In genomic region chr12:6613015-6613775, GRCh38 we compare ENCODE assay signal across 8 cellular contexts. TPM values are rescaled to one million over a fixed set of nuclear protein-coding genes. Genes with fewer than 3 reads are reported as not detected.
A peak's percentile ranks its signal among the peaks of the same experiment; 100 is the strongest.
DNase-seq lines count a peak whose midpoint lies in the region; ATAC-seq and TF ChIP-seq lines count a peak whose summit lies in the region.

No MANE protein-coding gene starts in this region.

- TF ChIP-seq CTCF in dorsolateral prefrontal cortex (IDR thresholded peaks at IDR 0.05 in 54 of 56, conservative IDR thresholded peaks at IDR 0.05 in 2 of 56; ENCODE audit: low read depth in 1 of 56, partially characterized antibody in 56 of 56) = peak in 4 of 56 donors; percentile 2 to 7 (median 5)
- no peak for TF ChIP-seq CTCF in right lobe of liver (IDR thresholded peaks at IDR 0.05)

- intact Hi-C loops in dorsolateral prefrontal cortex (cut with DNase I) = loop anchor here in 1 of 2 donors (1.0 kb wide), 1 partner anchor 76 kb away; the partner anchor contains the start of gene ZNF384
- intact Hi-C loops in right lobe of liver (cut with DNase I) = no loop called here

- no peaks in the 10 kb centered on the region for H3K36me3 Mint-ChIP-seq in activated T-helper 17 cell treated with anti-CD3 and anti-CD28 coated beads, Interleukin-2, amount 50 U/mL, for 72 hours (ENCODE audit: low read depth)

- peak overlapping the region; percentile 89 to 100 (median 99) for H3K27ac ChIP-seq in dorsolateral prefrontal cortex
- H3K27ac ChIP-seq in right lobe of liver = peak overlapping the region in 2 of 3 donors; percentile 53 to 80
- H3K27ac ChIP-seq in stomach smooth muscle (ENCODE audit: low read length) = peak overlapping the region; percentile 97

- peak overlapping the region; percentile 9 to 65 (median 48) for H3K4me3 ChIP-seq in dorsolateral prefrontal cortex
- H3K4me3 ChIP-seq in right lobe of liver = peak overlapping the region in 1 of 3 donors; percentile 4
- H3K4me3 ChIP-seq in stomach smooth muscle (ENCODE audit: low read length in 2 of 2) = peak overlapping the region; percentile 48 to 65

- H3K4me1 ChIP-seq in right lobe of liver (peaks cover 0 to 20% (median 7%) of the 10 kb centered on the region in 4 donors), stomach smooth muscle (ENCODE audit: control insufficient read depth, insufficient read depth, low read length) (peaks cover 39% of the 10 kb centered on the region)

- WGBS in right lobe of liver (ENCODE audit: insufficient coverage, low coverage, low lambda C conversion rate, missing lambda C conversion rate) = 20% methylated on average over 14 of the region's 17 CpGs

- no peaks in the 10 kb centered on the region for H3K36me3 ChIP-seq in right lobe of liver
- H3K36me3 ChIP-seq in stomach smooth muscle (ENCODE audit: control insufficient read depth in 2 of 2, insufficient read depth in 2 of 2, low read length in 2 of 2) = no peaks in the 10 kb centered on the region

- no peaks in the 10 kb centered on the region for H3K27me3 ChIP-seq in dorsolateral prefrontal cortex
- H3K27me3 ChIP-seq in right lobe of liver = no peaks in the 10 kb centered on the region
- H3K27me3 ChIP-seq in stomach smooth muscle (ENCODE audit: control insufficient read depth in 1 of 2, insufficient read depth in 2 of 2, low read length in 2 of 2) = no peaks in the 10 kb centered on the region

- H3K4me3 Mint-ChIP-seq in activated T-helper 17 cell treated with anti-CD3 and anti-CD28 coated beads, Interleukin-2, amount 50 U/mL, for 72 hours = no peak overlapping the region

- H3K9me3 Mint-ChIP-seq in activated T-helper 17 cell treated with anti-CD3 and anti-CD28 coated beads, Interleukin-2, amount 50 U/mL, for 72 hours = no peaks in the 10 kb centered on the region

- no peaks in the 10 kb centered on the region for H3K27me3 Mint-ChIP-seq in activated T-helper 17 cell treated with anti-CD3 and anti-CD28 coated beads, Interleukin-2, amount 50 U/mL, for 72 hours

- peaks cover 21% of the 10 kb centered on the region for H3K4me1 Mint-ChIP-seq in activated T-helper 17 cell treated with anti-CD3 and anti-CD28 coated beads, Interleukin-2, amount 50 U/mL, for 72 hours

- TF ChIP-seq POLR2A in right lobe of liver (IDR thresholded peaks at IDR 0.05) = no peak

- peak; percentile 91 for DNase-seq in DMS79 treated with DMSO at 0.1 percent for 48 hours (lab: John Stamatoyannopoulos, UW)
- peak; percentile 92 for DNase-seq in M059J (ENCODE audit: low read depth)
- peak; percentile 89 for DNase-seq in RPMI8226
- peak; percentile 62 to 91 (median 82) for DNase-seq in dorsolateral prefrontal cortex
- DNase-seq in right lobe of liver = peak in 2 of 3 donors; percentile 45 to 59
- no peak for DNase-seq in activated CD4-positive, alpha-beta T cell treated with anti-CD3 and anti-CD28 coated beads, Interleukin-2, amount 50 U/mL, for 48 hours

- no peaks in the 10 kb centered on the region for H3K9me3 ChIP-seq in right lobe of liver
- no peaks in the 10 kb centered on the region for H3K9me3 ChIP-seq in stomach smooth muscle (ENCODE audit: control insufficient read depth in 2 of 2, low read length in 2 of 2)

- peak overlapping the region; percentile 68 to 70 for H3K9ac ChIP-seq in stomach smooth muscle (ENCODE audit: low read length in 2 of 2)

- peak in 2 of 4 donors; percentile 1 to 4 for ATAC-seq in right lobe of liver
- no peak for ATAC-seq in activated T-helper 17 cell treated with anti-CD3 and anti-CD28 coated beads, Interleukin-2, amount 50 U/mL, for 72 hours (replicated peaks)

- no peak overlapping the region for H3K27ac Mint-ChIP-seq in activated T-helper 17 cell treated with anti-CD3 and anti-CD28 coated beads, Interleukin-2, amount 50 U/mL, for 72 hours

RNA-seq across cellular contexts. Expression of gene CHD4, which starts 6.0 kb away (rescaled TPM):
- total RNA-seq in M059J (2014; rRNA removed; shearing (Covaris generic)) = 131 and 207 TPM in 2 replicates
- total RNA-seq in dorsolateral prefrontal cortex (100 to 1,000 TPM; 139 to 266 (median 179) TPM), right lobe of liver (100 to 1,000 TPM in 1 of 6 experiments, 10 to 100 TPM in 5; 66.7 to 102 (median 82.3) TPM)
- total RNA-seq in activated T-helper 17 cell treated with anti-CD3 and anti-CD28 coated beads, Interleukin-2, amount 50 U/mL, for 72 hours = 100 to 1,000 TPM; 267 to 285 TPM

RNA-seq across cellular contexts. Expression of gene LPAR5, which starts 22.6 kb away (rescaled TPM):
- total RNA-seq in M059J (2014; rRNA removed; shearing (Covaris generic)) = 0.27 TPM in 1 of 2 replicates, not detected in the other
- total RNA-seq in dorsolateral prefrontal cortex (10 to 100 TPM in 4 of 120 experiments, 1 to 10 TPM in 114, under 1 TPM in 2; 0.83 to 12.5 (median 4.8) TPM), right lobe of liver (1 to 10 TPM in 1 of 6 experiments, under 1 TPM in 5; 0.31 to 1.5 (median 0.78) TPM)
- total RNA-seq in activated T-helper 17 cell treated with anti-CD3 and anti-CD28 coated beads, Interleukin-2, amount 50 U/mL, for 72 hours = 1 to 10 TPM; 3.1 to 4.5 TPM

RNA-seq across cellular contexts. Expression of gene ACRBP, which starts 34.0 kb away (rescaled TPM):
- not detected in 2 replicates for total RNA-seq in M059J (2014; rRNA removed; shearing (Covaris generic))
- total RNA-seq in dorsolateral prefrontal cortex (1 to 10 TPM in 108 of 120 experiments, under 1 TPM in 11, not detected in 1; 0.40 to 8.0 (median 2.0) TPM), right lobe of liver (1 to 10 TPM in 4 of 6 experiments, under 1 TPM in 1, not detected in 1; 0.95 to 3.3 (median 1.7) TPM)
- 1 to 10 TPM in 1 of 2 donors, under 1 TPM in 1; 0.78 to 2.6 TPM for total RNA-seq in activated T-helper 17 cell treated with anti-CD3 and anti-CD28 coated beads, Interleukin-2, amount 50 U/mL, for 72 hours

RNA-seq across cellular contexts. Expression of gene NOP2, which starts 45.1 kb away (rescaled TPM):
- 29.8 and 47.0 TPM in 2 replicates for total RNA-seq in M059J (2014; rRNA removed; shearing (Covaris generic))
- total RNA-seq in dorsolateral prefrontal cortex = 10 to 100 TPM; 17.8 to 57.6 (median 26.6) TPM
- 10 to 100 TPM; 12.6 to 20.1 (median 18.5) TPM for total RNA-seq in right lobe of liver
- 100 to 1,000 TPM in 1 of 2 donors, 10 to 100 TPM in 1; 61.6 to 133 TPM for total RNA-seq in activated T-helper 17 cell treated with anti-CD3 and anti-CD28 coated beads, Interleukin-2, amount 50 U/mL, for 72 hours

RNA-seq across cellular contexts. Expression of gene ING4, which starts 49.7 kb away (rescaled TPM):
- 19.3 and 37.8 TPM in 2 replicates for total RNA-seq in M059J (2014; rRNA removed; shearing (Covaris generic))
- total RNA-seq in dorsolateral prefrontal cortex = 10 to 100 TPM; 45.0 to 72.1 (median 59.4) TPM
- 10 to 100 TPM; 10.6 to 20.0 (median 17.0) TPM for total RNA-seq in right lobe of liver
- 10 to 100 TPM; 13.4 to 25.6 TPM for total RNA-seq in activated T-helper 17 cell treated with anti-CD3 and anti-CD28 coated beads, Interleukin-2, amount 50 U/mL, for 72 hours

Comparison
In these comparisons a context has a peak if more than half of its experiments do, and no peak if none do; other contexts are left out.
1. DNase-seq: peak in DMS79 treated with DMSO at 0.1 percent for 48 hours (single experiment), M059J (single experiment), RPMI8226 (single experiment), dorsolateral prefrontal cortex (10 of 10) and right lobe of liver (2 of 3); none in activated CD4-positive, alpha-beta T cell treated with anti-CD3 and anti-CD28 coated beads, Interleukin-2, amount 50 U/mL, for 48 hours (0 of 2).
2. Peak in every context shown above with its lines, with median percentiles within 50 percentile points of each other: H3K27ac ChIP-seq.